8 cellular contexts compared by ENCODE assay signal in genomic region chrX:107448625-107449468, GRCh38. TPM values are rescaled to one million over a fixed set of nuclear protein-coding genes. Genes with fewer than 3 reads are reported as not detected.
A peak's percentile ranks its signal among the peaks of the same experiment; 100 is the strongest.
DNase-seq lines count a peak whose midpoint lies in the region; ATAC-seq, FAIRE-seq and TF ChIP-seq lines count a peak whose summit lies in the region.

No MANE protein-coding gene starts in this region.

- H3K4me1 ChIP-seq in NT2/D1 (ENCODE audit: insufficient read depth, insufficient read length) = peaks cover 7% of the 10 kb centered on the region

- peak; percentile 32 for ATAC-seq in esophagus mucosa

- no peaks in the 10 kb centered on the region for H3K9me3 Mint-ChIP-seq in activated CD4-positive, alpha-beta T cell treated with anti-CD3 and anti-CD28 coated beads, Interleukin-2, amount 10 ng/mL, durations not matched to agents 24 days and 14 days
- peaks cover 3% of the 10 kb centered on the region for H3K9me3 Mint-ChIP-seq in progenitor cell of endocrine pancreas (ENCODE audit: low read depth)

- H3K27me3 ChIP-seq in NT2/D1 (ENCODE audit: insufficient read depth, insufficient read length) = peaks cover 31% of the 10 kb centered on the region

- no peak overlapping the region for H3K27ac Mint-ChIP-seq in activated CD4-positive, alpha-beta T cell treated with anti-CD3 and anti-CD28 coated beads, Interleukin-2, amount 10 ng/mL, durations not matched to agents 24 days and 14 days
- H3K27ac Mint-ChIP-seq in progenitor cell of endocrine pancreas = peak overlapping the region; percentile 77

- no peak for DNase-seq in activated CD4-positive, alpha-beta T cell treated with anti-CD3 and anti-CD28 coated beads, Interleukin-2, amount 10 ng/mL, durations not matched to agents 24 days and 14 days
- no peak for DNase-seq in activated CD4-positive, alpha-beta T cell treated with anti-CD3 and anti-CD28 coated beads, Interleukin-2, amount 50 U/mL, for 1 hour
- DNase-seq in NT2/D1 (ENCODE audit: low read depth, low spot score) = peak; percentile 43
- no peak for DNase-seq in progenitor cell of endocrine pancreas (ENCODE audit: low spot score, unreplicated experiment)
- DNase-seq in NCI-H2029 (lab: John Stamatoyannopoulos, UW) = no peak
- no peak for DNase-seq in RCC 7860 (ENCODE audit: low spot score)
- DNase-seq in GM13977 (ENCODE audit: low spot score) = no peak

- H3K27me3 Mint-ChIP-seq in activated CD4-positive, alpha-beta T cell treated with anti-CD3 and anti-CD28 coated beads, Interleukin-2, amount 10 ng/mL, durations not matched to agents 24 days and 14 days = peaks cover 50% of the 10 kb centered on the region
- peaks cover 44% of the 10 kb centered on the region for H3K27me3 Mint-ChIP-seq in progenitor cell of endocrine pancreas

- in situ Hi-C loops in GM13977 (cut with MboI; ENCODE audit: low pct_unique_long_range_greater_than_20kb, low sequenced_read_pairs, unreplicated experiment) = no loop called here

- TF ChIP-seq CTCF in progenitor cell of endocrine pancreas (IDR thresholded peaks at IDR 0.05; ENCODE audit: unreplicated experiment) (peak; percentile 21), GM13977 (IDR thresholded peaks at IDR 0.05; ENCODE audit: extremely low read depth, insufficient read depth, missing control alignments) (no peak)

- H3K4me3 ChIP-seq in NT2/D1 (ENCODE audit: insufficient read length, low read depth) = peak overlapping the region; percentile 61

- H3K4me1 Mint-ChIP-seq in activated CD4-positive, alpha-beta T cell treated with anti-CD3 and anti-CD28 coated beads, Interleukin-2, amount 10 ng/mL, durations not matched to agents 24 days and 14 days = peaks cover 3% of the 10 kb centered on the region
- H3K4me1 Mint-ChIP-seq in progenitor cell of endocrine pancreas (ENCODE audit: low read depth) = peaks cover 12% of the 10 kb centered on the region

- H3K36me3 Mint-ChIP-seq in activated CD4-positive, alpha-beta T cell treated with anti-CD3 and anti-CD28 coated beads, Interleukin-2, amount 10 ng/mL, durations not matched to agents 24 days and 14 days (ENCODE audit: low read depth) = no peaks in the 10 kb centered on the region
- H3K36me3 Mint-ChIP-seq in progenitor cell of endocrine pancreas (ENCODE audit: insufficient read depth) = no peaks in the 10 kb centered on the region

- H3K9ac ChIP-seq in NT2/D1 (ENCODE audit: insufficient read length, low read depth) = peak overlapping the region; percentile 74

- no peaks in the 10 kb centered on the region for H3K36me3 ChIP-seq in NT2/D1 (ENCODE audit: insufficient read depth, insufficient read length, low read length)

- no peak for FAIRE-seq in RCC 7860 (lab: Jason Lieb, UNC)

- no peaks in the 10 kb centered on the region for H3K9me3 ChIP-seq in NT2/D1 (ENCODE audit: insufficient read depth, low read length)

- intact Hi-C loops in activated CD4-positive, alpha-beta T cell treated with anti-CD3 and anti-CD28 coated beads, Interleukin-2, amount 10 ng/mL, durations not matched to agents 24 days and 14 days (cut with micrococcal nuclease) = no loop called here

- H3K4me3 Mint-ChIP-seq in activated CD4-positive, alpha-beta T cell treated with anti-CD3 and anti-CD28 coated beads, Interleukin-2, amount 10 ng/mL, durations not matched to agents 24 days and 14 days = peak overlapping the region; percentile 53
- H3K4me3 Mint-ChIP-seq in progenitor cell of endocrine pancreas (ENCODE audit: low read depth) = peak overlapping the region; percentile 73

RNA-seq across cellular contexts. Expression of gene FRMPD3, which starts 0.6 kb away (rescaled TPM):
- not detected in 2 replicates for total RNA-seq in activated CD4-positive, alpha-beta T cell treated with anti-CD3 and anti-CD28 coated beads, Interleukin-2, amount 10 ng/mL, durations not matched to agents 24 days and 14 days
- total RNA-seq in esophagus mucosa = 0.04 TPM
- total RNA-seq in progenitor cell of endocrine pancreas = 0.53 and 0.74 TPM in 2 replicates
